ENCODE assay signal across 1 cellular context in genomic region chr17:43053008-43053407, GRCh38. TPM values are rescaled to one million over a fixed set of nuclear protein-coding genes. Genes with fewer than 3 reads are reported as not detected.
"Had no signal": no experiment of that assay in that cellular context is flagged by ENCODE, and none has a peak within 500 bp of the region (broad histone marks: within the 10 kb centered on the region; RNA-seq: fewer than 3 reads in every experiment).

No MANE protein-coding gene starts in this region.

RNA-seq across cellular contexts. Expression of gene RND2, which starts 28.0 kb away (rescaled TPM):
- total RNA-seq: HT-29 had no signal
